23 cellular contexts compared by ENCODE assay signal in the genomic region with DNA sequence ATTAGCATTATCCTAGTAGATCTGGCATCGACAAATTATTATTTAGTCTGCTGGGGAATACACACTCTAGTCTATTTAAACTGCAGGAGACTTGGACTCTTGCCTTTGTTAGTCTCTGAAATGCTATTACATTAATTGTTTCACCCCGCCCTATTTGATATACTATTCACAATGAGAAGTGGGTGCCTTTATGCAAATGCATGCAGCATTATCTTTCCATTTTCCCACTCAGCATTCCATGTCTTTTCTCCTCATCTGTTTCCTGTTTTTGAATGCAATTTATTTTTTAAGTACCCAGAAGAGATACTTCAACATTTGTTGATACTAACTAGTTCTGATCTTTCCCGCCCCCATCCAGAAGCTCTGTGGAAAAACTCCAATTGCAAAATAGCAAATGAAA.
"Had no signal": no experiment of that assay in that cellular context is flagged by ENCODE, and none has a peak within 500 bp of the region (broad histone marks: within the 10 kb centered on the region; RNA-seq: fewer than 3 reads in every experiment).

No MANE protein-coding gene starts in this region.

- H3K36me3 ChIP-seq: pancreas, right lobe of liver, stomach had no signal

- H3K4me3 ChIP-seq: hepatocyte, pancreas, right lobe of liver, stomach, testis had no signal

- DNase-seq: activated CD4-positive, alpha-beta T cell treated with anti-CD3 and anti-CD28 coated beads, Interleukin-2, amount 50 U/mL, for 1 hour; activated CD4-positive, CD25-positive, alpha-beta regulatory T cell treated with anti-CD3 and anti-CD28 coated beads, Interleukin-2, amount 50 U/mL, for 72 hours; activated CD8-positive, alpha-beta memory T cell treated with anti-CD3 and anti-CD28 coated beads for 24 hours; activated CD8-positive, alpha-beta memory T cell treated with anti-CD3 and anti-CD28 coated beads, Interleukin-2, amount 50 U/mL, for 48 hours; activated effector memory CD4-positive, alpha-beta T cell treated with Interleukin-2 at 50 U/mL for 16 hours; activated naive CD4-positive, alpha-beta T cell treated with anti-CD3 and anti-CD28 coated beads, Interleukin-2, amount 10 ng/mL, durations not matched to agents 7 days and 5 days; activated naive CD8-positive, alpha-beta T cell treated with anti-CD3 and anti-CD28 coated beads, Interleukin-2, amount 50 U/mL, for 24 hours; activated T-cell treated with anti-CD3 and anti-CD28 coated beads, Interleukin-2, amount 50 U/mL, for 48 hours; anterior cingulate cortex; caudate nucleus; endodermal cell; foreskin keratinocyte; left cardiac atrium; naive thymus-derived CD8-positive, alpha-beta T cell; pancreas; right lobe of liver; small intestine; stimulated activated CD4-positive, alpha-beta T cell treated with anti-CD3 and anti-CD28 coated beads, Interleukin-15, amount 100 ng/mL, for 24 hours; stimulated activated CD4-positive, alpha-beta T cell treated with anti-CD3 and anti-CD28 coated beads, Interleukin-4, amount 100 ng/mL, for 1 hour; stomach; testis had no signal

- H3K27ac ChIP-seq: foreskin keratinocyte, hepatocyte, pancreas, right lobe of liver, stomach, testis, VCaP had no signal

- H3K9me3 ChIP-seq: pancreas, right lobe of liver, stomach, testis had no signal
